ENCODE assay signal across 1 cellular context in the genomic region with DNA sequence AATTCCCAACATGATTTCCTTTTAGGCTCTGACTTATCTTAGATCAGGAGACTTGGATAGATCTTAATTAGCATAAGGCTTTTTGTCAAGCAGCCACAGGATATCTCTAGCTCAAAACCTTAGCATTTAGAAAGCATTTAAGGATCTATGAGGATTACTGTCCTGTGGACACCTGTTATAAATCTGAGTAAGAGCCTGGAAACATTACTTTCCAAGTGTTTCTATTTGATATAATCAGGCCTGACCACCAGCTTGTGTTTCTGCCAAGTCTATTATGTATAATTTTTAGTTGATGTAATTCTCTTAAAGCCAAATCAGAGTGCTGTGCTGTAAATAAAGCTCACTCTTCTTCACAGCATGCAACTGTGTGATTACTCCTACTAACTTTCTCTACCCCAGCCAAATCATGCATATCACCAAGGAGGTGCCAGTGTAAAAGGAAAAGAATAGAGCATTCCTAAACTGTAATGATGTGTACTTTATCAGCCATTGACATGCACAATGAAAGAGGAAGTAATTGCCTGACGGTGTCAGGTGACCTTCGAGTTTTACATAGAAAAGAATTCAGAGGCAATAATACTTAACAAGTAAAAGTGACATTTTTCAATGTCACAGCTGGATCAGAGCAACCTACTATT.
TF ChIP-seq lines count a peak whose summit lies in the region.

No MANE protein-coding gene starts in this region.

TF ChIP-seq in SK-N-SH treated with all-trans-retinoic acid at 6 μM for 48 hours, 23 proteins besides CTCF, POLR2A, EP300 and RAD21 (continued from another document):
- no peak for TF ChIP-seq CSRNP3 (CRISPR knock-in tag; IDR thresholded peaks at IDR 0.05)
- TF ChIP-seq ARNTL (CRISPR knock-in tag; IDR thresholded peaks at IDR 0.05; ENCODE audit: borderline replicate concordance, low read depth) = no peak
- TF ChIP-seq ZFP3 (CRISPR knock-in tag; IDR thresholded peaks at IDR 0.05) = no peak
- peak; percentile 67; the same call in 1 of the 2 replicates for TF ChIP-seq TCF4 (CRISPR knock-in tag; IDR thresholded peaks at IDR 0.05; ENCODE audit: borderline replicate concordance)
- TF ChIP-seq PATZ1 (CRISPR knock-in tag; IDR thresholded peaks at IDR 0.05; ENCODE audit: borderline replicate concordance) = 0 out of 2 replicates have a peak, but pooled peaks have one; percentile 48
- TF ChIP-seq PPARA (CRISPR knock-in tag; IDR thresholded peaks at IDR 0.05; ENCODE audit: borderline replicate concordance) = no peak
- TF ChIP-seq RARB (CRISPR knock-in tag; IDR thresholded peaks at IDR 0.05) = no peak
- TF ChIP-seq OSR1 (CRISPR knock-in tag; IDR thresholded peaks at IDR 0.05) = no peak
- peak; percentile 88 for TF ChIP-seq ISL1 (CRISPR knock-in tag; IDR thresholded peaks at IDR 0.05)
